ENCODE assay signal across 10 cellular contexts in the genomic region with DNA sequence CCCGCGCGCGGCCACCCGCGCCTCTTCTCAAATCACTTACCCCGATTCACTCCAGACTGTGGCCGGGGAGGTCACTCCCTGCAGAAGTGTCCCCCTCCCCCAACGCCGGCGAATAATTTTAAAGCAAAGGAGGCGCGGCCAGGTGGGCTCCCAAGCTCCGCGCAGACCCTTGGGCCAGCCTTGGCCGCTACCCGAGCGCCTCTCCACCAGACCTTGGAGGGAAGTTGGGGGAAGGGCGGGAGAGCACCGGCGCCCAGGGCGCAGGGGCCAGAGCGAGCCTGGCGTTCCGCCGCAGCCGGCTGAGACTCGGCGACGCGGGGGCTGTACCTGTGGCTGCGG. TPM values are rescaled to one million over a fixed set of nuclear protein-coding genes. Genes with fewer than 3 reads are reported as not detected.
DNase-seq lines count a peak whose midpoint lies in the region; ATAC-seq and TF ChIP-seq lines count a peak whose summit lies in the region.
"Had no signal": no experiment of that assay in that cellular context is flagged by ENCODE, and none has a peak within 500 bp of the region (broad histone marks: within the 10 kb centered on the region; RNA-seq: fewer than 3 reads in every experiment).

No MANE protein-coding gene starts in this region.

- TF ChIP-seq RAD21 in Ishikawa (IDR thresholded peaks at IDR 0.05; ENCODE audit: low read depth): no peak

- H3K27ac ChIP-seq in BLaER1 treated with 17β-estradiol and CSF1 and Interleukin-3, amounts not matched to agents 10 nM and 100 nM: no peak overlapping the region
- peak overlapping the region in 1 of 4 donors; percentile 86 for H3K27ac ChIP-seq in esophagus squamous epithelium
- H3K27ac ChIP-seq in ovary: peak overlapping the region; percentile 96 to 98
- H3K27ac ChIP-seq: adrenal gland had no signal

- no peak overlapping the region; a peak in 1 of 22 replicates for H3K9ac ChIP-seq in BLaER1 treated with 17β-estradiol and CSF1 and Interleukin-3, amounts not matched to agents 10 nM and 100 nM

- TF ChIP-seq POLR2A in esophagus squamous epithelium (IDR thresholded peaks at IDR 0.05) (no peak), ovary (IDR thresholded peaks at IDR 0.05) (no peak)

- peak overlapping the region; percentile 65 to 82 (median 70) for H3K4me3 ChIP-seq in BLaER1 treated with 17β-estradiol and CSF1 and Interleukin-3, amounts not matched to agents 10 nM and 100 nM
- H3K4me3 ChIP-seq in esophagus squamous epithelium (peak overlapping the region; percentile 54 to 83 (median 70)), ovary (peak overlapping the region; percentile 75)

- TF ChIP-seq EP300 in Ishikawa (IDR thresholded peaks at IDR 0.05; ENCODE audit: borderline replicate concordance) (no peak), ovary (IDR thresholded peaks at IDR 0.05) (no peak)

- intact Hi-C loops in esophagus squamous epithelium (cut with DNase I): loop anchor here (10.0 kb wide), 1 partner anchor 489 kb away; no protein-coding TSS in a partner anchor
- intact Hi-C loops in ovary (cut with DNase I): loop anchor here in 3 of 4 donors (10.0 kb wide), 4 partner anchors 69 to 429 kb away; no protein-coding TSS in a partner anchor

- no peak for DNase-seq in esophagus squamous epithelium (lab: John Stamatoyannopoulos, UW)
- DNase-seq in ovary: peak in 1 of 5 donors; percentile 66
- DNase-seq in HK-2 (ENCODE audit: unreplicated experiment): no peak
- DNase-seq in SKM-1 (lab: John Stamatoyannopoulos, UW; ENCODE audit: unreplicated experiment): no peak
- DNase-seq: SHP77 treated with DMSO at 0.1 percent for 48 hours had no signal

- TF ChIP-seq CTCF in esophagus squamous epithelium (IDR thresholded peaks at IDR 0.05) (no peak), ovary (IDR thresholded peaks at IDR 0.05) (no peak)

- H3K9me3 ChIP-seq in BLaER1 treated with 17β-estradiol and CSF1 and Interleukin-3, amounts not matched to agents 10 nM and 100 nM (replicated peaks in 1 of 11): peaks cover 0 to 9% (median 6%) of the 10 kb centered on the region in 11 experiments; a peak in 9 of 22 replicates
- H3K9me3 ChIP-seq in esophagus squamous epithelium (no peaks in the 10 kb centered on the region), ovary (no peaks in the 10 kb centered on the region)
- H3K9me3 ChIP-seq: adrenal gland had no signal

- no peaks in the 10 kb centered on the region for H3K36me3 ChIP-seq in BLaER1 treated with 17β-estradiol and CSF1 and Interleukin-3, amounts not matched to agents 10 nM and 100 nM
- H3K36me3 ChIP-seq in esophagus squamous epithelium (no peaks in the 10 kb centered on the region), ovary (no peaks in the 10 kb centered on the region)
- H3K36me3 ChIP-seq: adrenal gland had no signal

- H4K20me1 ChIP-seq in BLaER1 treated with 17β-estradiol and CSF1 and Interleukin-3, amounts not matched to agents 10 nM and 100 nM: peaks cover 0 to 44% (median 34%) of the 10 kb centered on the region in 11 experiments; a peak in 17 of 22 replicates

- H3K27me3 ChIP-seq in BLaER1 treated with 17β-estradiol and CSF1 and Interleukin-3, amounts not matched to agents 10 nM and 100 nM: peaks cover 67 to 86% (median 73%) of the 10 kb centered on the region in 11 experiments
- H3K27me3 ChIP-seq in esophagus squamous epithelium (peaks cover 10 to 99% (median 13%) of the 10 kb centered on the region in 4 donors), ovary (no peaks in the 10 kb centered on the region)

- ATAC-seq in HG03139 (IDR thresholded peaks at IDR 0.05; ENCODE audit: unreplicated experiment) (no peak), GM18517 (IDR thresholded peaks at IDR 0.05; ENCODE audit: unreplicated experiment) (no peak)

- H3K4me2 ChIP-seq in BLaER1 treated with 17β-estradiol and CSF1 and Interleukin-3, amounts not matched to agents 10 nM and 100 nM: peak overlapping the region; percentile 86 to 99 (median 98)

- no CpG with 5 or more reads among the region's 32 CpGs for WGBS in esophagus squamous epithelium, 2 donors
- WGBS in ovary, 3 donors: 1% methylated on average over 20 to 32 of the region's 32 CpGs

- H3K4me1 ChIP-seq in BLaER1 treated with 17β-estradiol and CSF1 and Interleukin-3, amounts not matched to agents 10 nM and 100 nM: peaks cover 31 to 54% (median 44%) of the 10 kb centered on the region in 10 experiments
- H3K4me1 ChIP-seq in esophagus squamous epithelium (peaks cover 29 to 62% (median 36%) of the 10 kb centered on the region in 3 donors), ovary (ENCODE audit: insufficient read depth) (no peaks in the 10 kb centered on the region)

TF ChIP-seq in Ishikawa, 13 proteins besides CTCF, POLR2A, EP300 and RAD21:
- 0 out of 2 replicates have a peak, but pooled peaks have one; percentile 12 for TF ChIP-seq TCF12 (IDR thresholded peaks at IDR 0.05; ENCODE audit: low read depth)
- TF ChIP-seq TEAD4 (IDR thresholded peaks at IDR 0.05): no peak

RNA-seq across cellular contexts. Expression of gene MKX, which starts 0.3 kb away (rescaled TPM):
- total RNA-seq in esophagus squamous epithelium: 1 to 10 TPM in 2 of 4 donors, under 1 TPM in 2; 0.19 to 3.3 (median 1.4) TPM
- 10 to 100 TPM in 6 of 7 donors, 1 to 10 TPM in 1; 7.8 to 39.7 (median 21.2) TPM for total RNA-seq in ovary
- 10 to 100 TPM in 1 of 2 donors, 1 to 10 TPM in 1; 7.4 to 11.2 TPM for polyA plus RNA-seq in ovary

Comparison
In these comparisons a context has a peak if more than half of its experiments do, and no peak if none do; other contexts are left out.
1. H3K27ac ChIP-seq: peak in ovary (2 of 2); none in BLaER1 treated with 17β-estradiol and CSF1 and Interleukin-3, amounts not matched to agents 10 nM and 100 nM (0 of 11).
2. Peak in every context shown above with its lines, with median percentiles within 50 percentile points of each other: H3K4me3 ChIP-seq.